1 cellular context compared by ENCODE assay signal in genomic region chr14:20632831-20633771, GRCh38.
TF ChIP-seq lines count a peak whose summit lies in the region.

No MANE protein-coding gene starts in this region.

TF ChIP-seq in HepG2, 621 proteins besides CTCF, POLR2A, EP300 and RAD21 (continued from another document and continues in another):
- TF ChIP-seq ZNF281 (CRISPR knock-in tag; IDR thresholded peaks at IDR 0.05; ENCODE audit: borderline replicate concordance) (peak; percentile 32; the same call in 1 of the 2 replicates), ZNF350 (CRISPR knock-in tag; IDR thresholded peaks at IDR 0.05; ENCODE audit: borderline replicate concordance, low read depth) (peak; percentile 46; the same call in 1 of the 2 replicates), ZMAT5 (CRISPR knock-in tag; IDR thresholded peaks at IDR 0.05; ENCODE audit: borderline replicate concordance, low read depth) (no peak), ADNP (CRISPR knock-in tag; IDR thresholded peaks at IDR 0.05) (peak; percentile 38; the same call in 1 of the 2 replicates), ZNF703 (CRISPR knock-in tag; IDR thresholded peaks at IDR 0.05; ENCODE audit: borderline replicate concordance) (no peak), HINFP (CRISPR knock-in tag; IDR thresholded peaks at IDR 0.05; ENCODE audit: low read depth) (0 out of 2 replicates have a peak, but pooled peaks have one; percentile 72), TEAD3 (CRISPR knock-in tag; optimal IDR thresholded peaks at IDR 0.05; ENCODE audit: borderline replicate concordance) (peak; percentile 30), PHF5A (CRISPR knock-in tag; IDR thresholded peaks at IDR 0.05; ENCODE audit: low read depth, unreplicated experiment) (peak; percentile 79), ZNF224 (CRISPR knock-in tag; IDR thresholded peaks at IDR 0.05) (0 out of 2 replicates have a peak, but pooled peaks have one; percentile 47), ZNF784 (CRISPR knock-in tag; IDR thresholded peaks at IDR 0.05; ENCODE audit: borderline replicate concordance) (0 out of 2 replicates have a peak, but pooled peaks have one; percentile 42), KAT8 (CRISPR knock-in tag; IDR thresholded peaks at IDR 0.05) (peak; percentile 60; the same call in 1 of the 2 replicates), LCORL (IDR thresholded peaks at IDR 0.05) (no peak), LCORL (CRISPR knock-in tag; IDR thresholded peaks at IDR 0.05) (peak; percentile 60; the same call in 1 of the 2 replicates), ZNF564 (CRISPR knock-in tag; IDR thresholded peaks at IDR 0.05) (peak; percentile 61; the same call in 1 of the 2 replicates), KLF9 (CRISPR knock-in tag; IDR thresholded peaks at IDR 0.05; ENCODE audit: low read depth) (no peak; the same call in 1 of the 2 replicates), ZNF124 (CRISPR knock-in tag; IDR thresholded peaks at IDR 0.05) (peak; percentile 84; the same call in 1 of the 2 replicates), SP4 (CRISPR knock-in tag; IDR thresholded peaks at IDR 0.05) (no peak), ZNF749 (CRISPR knock-in tag; IDR thresholded peaks at IDR 0.05; ENCODE audit: borderline replicate concordance) (no peak; the same call in 1 of the 2 replicates), MEIS1 (CRISPR knock-in tag; IDR thresholded peaks at IDR 0.05; ENCODE audit: borderline replicate concordance) (0 out of 2 replicates have a peak, but pooled peaks have one; percentile 22), MBD4 (IDR thresholded peaks at IDR 0.05; ENCODE audit: borderline replicate concordance, low read length) (0 out of 2 replicates have a peak, but pooled peaks have one; percentile 72), ZNF652 (CRISPR knock-in tag; IDR thresholded peaks at IDR 0.05; ENCODE audit: borderline replicate concordance, low read depth) (peak; percentile 13; the same call in 1 of the 2 replicates), ZNF331 (CRISPR knock-in tag; IDR thresholded peaks at IDR 0.05) (peak; percentile 85), ELF1 (CRISPR knock-in tag; IDR thresholded peaks at IDR 0.05) (peak; percentile 4; the same call in 1 of the 2 replicates), ZNF18 (CRISPR knock-in tag; IDR thresholded peaks at IDR 0.05; ENCODE audit: insufficient replicate concordance) (peak; percentile 45), SIN3A (IDR thresholded peaks at IDR 0.05; ENCODE audit: borderline replicate concordance, low read depth, low read length) (0 out of 2 replicates have a peak, but pooled peaks have one; percentile 28), SOX6 (IDR thresholded peaks at IDR 0.05) (no peak), SOX6 (CRISPR knock-in tag; IDR thresholded peaks at IDR 0.05) (peak; percentile 71), ZBTB7B (CRISPR knock-in tag; IDR thresholded peaks at IDR 0.05) (peak; percentile 66; the same call in 1 of the 2 replicates), ZSCAN25 (CRISPR knock-in tag; IDR thresholded peaks at IDR 0.05) (no peak), POGZ (CRISPR knock-in tag; IDR thresholded peaks at IDR 0.05) (peak; percentile 45; the same call in 1 of the 2 replicates), NRL (CRISPR knock-in tag; IDR thresholded peaks at IDR 0.05; ENCODE audit: borderline replicate concordance) (no peak), PAXIP1 (CRISPR knock-in tag; conservative IDR thresholded peaks at IDR 0.05) (peak; percentile 41), HDAC2 (CRISPR knock-in tag; IDR thresholded peaks at IDR 0.05) (peak; percentile 65), ZSCAN22 (CRISPR knock-in tag; IDR thresholded peaks at IDR 0.05) (no peak), HOXA3 (CRISPR knock-in tag; IDR thresholded peaks at IDR 0.05) (peak; percentile 61; the same call in 1 of the 2 replicates), FOXA1 (IDR thresholded peaks at IDR 0.05) (no peak), FOXA1 (CRISPR knock-in tag; IDR thresholded peaks at IDR 0.05) (no peak; the same call in 1 of the 2 replicates), ZBTB49 (CRISPR knock-in tag; IDR thresholded peaks at IDR 0.05; ENCODE audit: borderline replicate concordance) (no peak), ATF3 (CRISPR knock-in tag; IDR thresholded peaks at IDR 0.05) (0 out of 2 replicates have a peak, but pooled peaks have one; percentile 4), RBM22 (optimal IDR thresholded peaks at IDR 0.05; ENCODE audit: low read length) (peak; percentile 94), ZSCAN5A (CRISPR knock-in tag; IDR thresholded peaks at IDR 0.05; ENCODE audit: borderline replicate concordance) (peak; percentile 88; the same call in 1 of the 2 replicates), ARNT (IDR thresholded peaks at IDR 0.05) (no peak), ZNF605 (CRISPR knock-in tag; IDR thresholded peaks at IDR 0.05) (peak; percentile 92), THAP7 (CRISPR knock-in tag; IDR thresholded peaks at IDR 0.05) (0 out of 2 replicates have a peak, but pooled peaks have one; percentile 55), NFKB2 (CRISPR knock-in tag; IDR thresholded peaks at IDR 0.05; ENCODE audit: borderline replicate concordance) (peak; percentile 21; the same call in 1 of the 2 replicates), BORCS8-MEF2B (CRISPR knock-in tag; IDR thresholded peaks at IDR 0.05) (peak; percentile 72; the same call in 1 of the 2 replicates), ZFP82 (CRISPR knock-in tag; IDR thresholded peaks at IDR 0.05; ENCODE audit: borderline replicate concordance) (no peak), DNMT3B (CRISPR knock-in tag; conservative IDR thresholded peaks at IDR 0.05) (0 out of 2 replicates have a peak, but pooled peaks have one; percentile 66), CEBPG (CRISPR knock-in tag; IDR thresholded peaks at IDR 0.05) (peak; percentile 80)
